In the genomic region with DNA sequence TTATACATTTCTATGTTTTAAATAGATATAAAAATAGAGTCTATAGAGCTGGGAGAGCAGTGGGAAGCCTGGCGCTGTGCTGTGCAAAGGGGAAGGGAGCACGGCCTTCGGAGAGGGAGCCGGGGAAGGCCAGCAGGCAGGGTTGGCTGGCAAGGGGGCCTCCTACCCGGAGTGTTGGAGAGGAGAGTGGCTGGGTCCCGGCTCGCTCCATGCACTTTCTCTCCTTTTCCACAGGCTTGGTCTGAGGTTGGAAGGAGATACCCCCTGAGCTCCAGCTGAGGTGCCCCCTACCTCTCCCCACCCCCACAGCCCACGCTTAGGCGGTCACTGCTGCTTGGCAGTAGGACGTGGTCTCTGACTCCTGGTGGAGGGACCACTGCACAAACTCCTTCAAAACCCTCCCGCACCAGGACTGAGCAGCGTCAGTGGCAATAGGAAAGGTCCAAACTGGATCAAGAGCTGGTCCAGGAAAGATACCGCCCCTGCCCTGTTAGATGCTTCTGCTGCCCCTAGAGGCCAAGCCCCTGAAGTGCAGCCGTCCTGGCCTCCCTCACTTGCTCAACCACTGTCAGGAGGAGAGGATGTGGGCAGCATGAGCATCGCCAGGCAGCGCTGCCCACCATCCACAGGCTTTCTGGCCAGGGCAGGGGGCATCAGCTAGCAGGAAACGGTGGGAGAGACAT, we compare ENCODE assay signal across 9 cellular contexts. TPM values are rescaled to one million over a fixed set of nuclear protein-coding genes. Genes with fewer than 3 reads are reported as not detected.
DNase-seq lines count a peak whose midpoint lies in the region.
"Had no signal": no experiment of that assay in that cellular context is flagged by ENCODE, and none has a peak within 500 bp of the region (broad histone marks: within the 10 kb centered on the region; RNA-seq: fewer than 3 reads in every experiment).

No MANE protein-coding gene starts in this region.

- no peaks in the 10 kb centered on the region for H3K27me3 ChIP-seq in mesendoderm (ENCODE audit: insufficient read depth, low read length, poor library complexity)

- H2AK5ac ChIP-seq in mesendoderm (ENCODE audit: low read length): no peak overlapping the region

- no peak overlapping the region for H3K4me3 ChIP-seq in mesendoderm (ENCODE audit: low read length)

- H2BK5ac ChIP-seq in mesendoderm (ENCODE audit: low read length): no peak overlapping the region

- peak; percentile 54 for DNase-seq in EL
- DNase-seq in H4 (ENCODE audit: low spot score): peak; percentile 71
- DNase-seq in NCI-H226: peak; percentile 59
- DNase-seq in activated CD4-positive, alpha-beta T cell treated with anti-CD3 and anti-CD28 coated beads, Interleukin-2, amount 50 U/mL, for 1 hour: peak; percentile 50
- DNase-seq in dermis microvascular lymphatic vessel endothelial cell (ENCODE audit: low read depth in 2 of 2): peak; percentile 15 to 54
- DNase-seq in mesendoderm: peak; percentile 73
- DNase-seq in stimulated activated CD8-positive, alpha-beta memory T cell treated with anti-CD3 and anti-CD28 coated beads, Interleukin-2, amount 100 ng/mL, for 1 hour (ENCODE audit: low read depth in 2 of 2): peak; percentile 20 to 24
- no peak for DNase-seq in NCI-H1048 (lab: John Stamatoyannopoulos, UW)

- H3K36me3 ChIP-seq in mesendoderm (ENCODE audit: control insufficient read depth, insufficient read depth, low read length): no peaks in the 10 kb centered on the region

- no peak overlapping the region for H3K9ac ChIP-seq in mesendoderm (ENCODE audit: low read length)

- no peak overlapping the region for H3K18ac ChIP-seq in mesendoderm (ENCODE audit: low read length)

- no peaks in the 10 kb centered on the region for H3K79me1 ChIP-seq in mesendoderm (ENCODE audit: low read length)

- no peaks in the 10 kb centered on the region for H3K79me2 ChIP-seq in mesendoderm (ENCODE audit: control insufficient read depth, insufficient read depth, low read length)

- H3K56ac ChIP-seq in mesendoderm (ENCODE audit: low read length): no peak overlapping the region

- H4K8ac ChIP-seq in mesendoderm (ENCODE audit: low read depth, low read length): no peak overlapping the region

- H3K4ac ChIP-seq in mesendoderm (ENCODE audit: low read depth, low read length): no peak overlapping the region

- H3K4me1 ChIP-seq in mesendoderm (ENCODE audit: control insufficient read depth, low read depth, low read length): no peaks in the 10 kb centered on the region

- no CpG with 5 or more reads among the region's 17 CpGs for WGBS in mesendoderm (ENCODE audit: extremely low coverage, insufficient coverage, low lambda C conversion rate)

- H3K27ac ChIP-seq in mesendoderm (ENCODE audit: low read depth, low read length): no peak overlapping the region
- H3K27ac ChIP-seq: epithelial cell of prostate had no signal

- H2BK120ac ChIP-seq in mesendoderm (ENCODE audit: low read depth, low read length): no peak overlapping the region

- H2BK15ac ChIP-seq in mesendoderm (replicated peaks; ENCODE audit: low read depth): no peak overlapping the region

- H4K5ac ChIP-seq in mesendoderm (ENCODE audit: low read length): no peak overlapping the region

- no peak overlapping the region for H3K23ac ChIP-seq in mesendoderm (ENCODE audit: low read length)

- no peak overlapping the region for H3K4me2 ChIP-seq in mesendoderm (ENCODE audit: low read length)

RNA-seq across cellular contexts. Expression of gene SYT13, which starts 52.9 kb away (rescaled TPM):
- 0.06 TPM in 1 of 2 replicates, not detected in the other for total RNA-seq in H4 (2014; rRNA removed; shearing (Covaris generic))
- under 0.01 TPM in 2 replicates for total RNA-seq in dermis microvascular lymphatic vessel endothelial cell
- polyA plus RNA-seq in mesendoderm (2013, experiment 1 of 2): 1.9 TPM
- polyA plus RNA-seq in mesendoderm (2013, experiment 2 of 2): 2.1 TPM
